ENCODE assay signal across 1 cellular context in genomic region chr17:62652251-62653001, GRCh38.
TF ChIP-seq lines count a peak whose summit lies in the region.

No MANE protein-coding gene starts in this region.

TF ChIP-seq in GM12878, 131 proteins besides CTCF, POLR2A, EP300 and RAD21 (continued from another document and continues in another):
- TF ChIP-seq, protein P1, sequence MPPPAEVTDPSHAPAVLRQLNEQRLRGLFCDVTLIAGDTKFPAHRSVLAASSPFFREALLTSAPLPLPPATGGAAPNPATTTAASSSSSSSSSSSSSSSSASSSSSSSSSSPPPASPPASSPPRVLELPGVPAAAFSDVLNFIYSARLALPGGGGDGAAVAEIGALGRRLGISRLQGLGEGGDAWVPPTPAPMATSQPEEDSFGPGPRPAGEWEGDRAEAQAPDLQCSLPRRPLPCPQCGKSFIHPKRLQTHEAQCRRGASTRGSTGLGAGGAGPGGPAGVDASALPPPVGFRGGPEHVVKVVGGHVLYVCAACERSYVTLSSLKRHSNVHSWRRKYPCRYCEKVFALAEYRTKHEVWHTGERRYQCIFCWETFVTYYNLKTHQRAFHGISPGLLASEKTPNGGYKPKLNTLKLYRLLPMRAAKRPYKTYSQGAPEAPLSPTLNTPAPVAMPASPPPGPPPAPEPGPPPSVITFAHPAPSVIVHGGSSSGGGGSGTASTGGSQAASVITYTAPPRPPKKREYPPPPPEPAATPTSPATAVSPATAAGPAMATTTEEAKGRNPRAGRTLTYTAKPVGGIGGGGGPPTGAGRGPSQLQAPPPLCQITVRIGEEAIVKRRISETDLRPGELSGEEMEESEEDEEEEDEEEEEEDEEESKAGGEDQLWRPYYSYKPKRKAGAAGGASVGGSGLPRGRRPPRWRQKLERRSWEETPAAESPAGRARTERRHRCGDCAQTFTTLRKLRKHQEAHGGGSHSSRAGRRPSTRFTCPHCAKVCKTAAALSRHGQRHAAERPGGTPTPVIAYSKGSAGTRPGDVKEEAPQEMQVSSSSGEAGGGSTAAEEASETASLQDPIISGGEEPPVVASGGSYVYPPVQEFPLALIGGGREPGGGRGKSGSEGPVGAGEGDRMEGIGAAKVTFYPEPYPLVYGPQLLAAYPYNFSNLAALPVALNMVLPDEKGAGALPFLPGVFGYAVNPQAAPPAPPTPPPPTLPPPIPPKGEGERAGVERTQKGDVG (CRISPR knock-in tag; IDR thresholded peaks at IDR 0.05), result no peak
- TF ChIP-seq E2F8 (IDR thresholded peaks at IDR 0.05; ENCODE audit: low read depth, partially characterized antibody) (no peak), ESRRA (IDR thresholded peaks at IDR 0.05; ENCODE audit: low read length) (no peak), SIN3A (IDR thresholded peaks at IDR 0.05; ENCODE audit: low read depth, low read length) (no peak), SP1 (IDR thresholded peaks at IDR 0.05; ENCODE audit: low read depth, low read length) (no peak), EED (IDR thresholded peaks at IDR 0.05; ENCODE audit: low read depth) (peak; percentile 75), FOXK2 (IDR thresholded peaks at IDR 0.05) (no peak), CHD4 (IDR thresholded peaks at IDR 0.05) (no peak), NKRF (conservative IDR thresholded peaks at IDR 0.05) (no peak), RCOR1 (conservative IDR thresholded peaks at IDR 0.05; ENCODE audit: low read depth, low read length) (no peak), IRF4 (IDR thresholded peaks at IDR 0.05; ENCODE audit: low read depth, low read length) (no peak), HCFC1 (IDR thresholded peaks at IDR 0.05; ENCODE audit: low read length) (no peak), CBFB (IDR thresholded peaks at IDR 0.05; ENCODE audit: low read depth) (no peak), RAD51 (IDR thresholded peaks at IDR 0.05) (no peak), NBN (IDR thresholded peaks at IDR 0.05) (no peak), YY1 (IDR thresholded peaks at IDR 0.05; ENCODE audit: low read depth, low read length) (no peak), FOXM1 (IDR thresholded peaks at IDR 0.05; ENCODE audit: low read depth, low read length) (no peak), ELK1 (IDR thresholded peaks at IDR 0.05; ENCODE audit: low read depth, low read length) (no peak), YBX1 (IDR thresholded peaks at IDR 0.05) (no peak), MXI1 (IDR thresholded peaks at IDR 0.05; ENCODE audit: low read depth, low read length) (no peak), MEF2B (IDR thresholded peaks at IDR 0.05; ENCODE audit: partially characterized antibody, poor library complexity, severe bottlenecking) (no peak), ZZZ3 (IDR thresholded peaks at IDR 0.05; ENCODE audit: control insufficient read depth, insufficient read length, low read depth) (no peak), ZNF24 (IDR thresholded peaks at IDR 0.05) (no peak), PAX8 (IDR thresholded peaks at IDR 0.05) (no peak), ZNF622 (IDR thresholded peaks at IDR 0.05) (no peak), MTA3 (IDR thresholded peaks at IDR 0.05; ENCODE audit: borderline replicate concordance, low read length) (no peak), MEF2A (IDR thresholded peaks at IDR 0.05; ENCODE audit: insufficient read depth, low read depth, low read length) (no peak), ZNF592 (IDR thresholded peaks at IDR 0.05) (no peak), JUNB (IDR thresholded peaks at IDR 0.05) (no peak), TCF7 (IDR thresholded peaks at IDR 0.05; ENCODE audit: borderline replicate concordance) (no peak), HDAC2 (IDR thresholded peaks at IDR 0.05) (no peak), SIX5 (IDR thresholded peaks at IDR 0.05; ENCODE audit: low read depth, low read length, severe bottlenecking) (no peak), ETV6 (conservative IDR thresholded peaks at IDR 0.05 in 1 of 2, IDR thresholded peaks at IDR 0.05 in 1 of 2; ENCODE audit: borderline replicate concordance in 1 of 2, low read depth in 1 of 2) (no peak), SUZ12 (IDR thresholded peaks at IDR 0.05; ENCODE audit: unreplicated experiment) (no peak), SPI1 (IDR thresholded peaks at IDR 0.05; ENCODE audit: borderline replicate concordance, insufficient read depth, low read depth, low read length) (peak; percentile 61; the same call in 1 of the 2 replicates)
- TF ChIP-seq, protein P2, sequence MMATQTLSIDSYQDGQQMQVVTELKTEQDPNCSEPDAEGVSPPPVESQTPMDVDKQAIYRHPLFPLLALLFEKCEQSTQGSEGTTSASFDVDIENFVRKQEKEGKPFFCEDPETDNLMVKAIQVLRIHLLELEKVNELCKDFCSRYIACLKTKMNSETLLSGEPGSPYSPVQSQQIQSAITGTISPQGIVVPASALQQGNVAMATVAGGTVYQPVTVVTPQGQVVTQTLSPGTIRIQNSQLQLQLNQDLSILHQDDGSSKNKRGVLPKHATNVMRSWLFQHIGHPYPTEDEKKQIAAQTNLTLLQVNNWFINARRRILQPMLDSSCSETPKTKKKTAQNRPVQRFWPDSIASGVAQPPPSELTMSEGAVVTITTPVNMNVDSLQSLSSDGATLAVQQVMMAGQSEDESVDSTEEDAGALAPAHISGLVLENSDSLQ (IDR thresholded peaks at IDR 0.05), result no peak
- TF ChIP-seq, protein P3, sequence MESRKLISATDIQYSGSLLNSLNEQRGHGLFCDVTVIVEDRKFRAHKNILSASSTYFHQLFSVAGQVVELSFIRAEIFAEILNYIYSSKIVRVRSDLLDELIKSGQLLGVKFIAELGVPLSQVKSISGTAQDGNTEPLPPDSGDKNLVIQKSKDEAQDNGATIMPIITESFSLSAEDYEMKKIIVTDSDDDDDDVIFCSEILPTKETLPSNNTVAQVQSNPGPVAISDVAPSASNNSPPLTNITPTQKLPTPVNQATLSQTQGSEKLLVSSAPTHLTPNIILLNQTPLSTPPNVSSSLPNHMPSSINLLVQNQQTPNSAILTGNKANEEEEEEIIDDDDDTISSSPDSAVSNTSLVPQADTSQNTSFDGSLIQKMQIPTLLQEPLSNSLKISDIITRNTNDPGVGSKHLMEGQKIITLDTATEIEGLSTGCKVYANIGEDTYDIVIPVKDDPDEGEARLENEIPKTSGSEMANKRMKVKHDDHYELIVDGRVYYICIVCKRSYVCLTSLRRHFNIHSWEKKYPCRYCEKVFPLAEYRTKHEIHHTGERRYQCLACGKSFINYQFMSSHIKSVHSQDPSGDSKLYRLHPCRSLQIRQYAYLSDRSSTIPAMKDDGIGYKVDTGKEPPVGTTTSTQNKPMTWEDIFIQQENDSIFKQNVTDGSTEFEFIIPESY (IDR thresholded peaks at IDR 0.05), result no peak
- TF ChIP-seq, protein P4, sequence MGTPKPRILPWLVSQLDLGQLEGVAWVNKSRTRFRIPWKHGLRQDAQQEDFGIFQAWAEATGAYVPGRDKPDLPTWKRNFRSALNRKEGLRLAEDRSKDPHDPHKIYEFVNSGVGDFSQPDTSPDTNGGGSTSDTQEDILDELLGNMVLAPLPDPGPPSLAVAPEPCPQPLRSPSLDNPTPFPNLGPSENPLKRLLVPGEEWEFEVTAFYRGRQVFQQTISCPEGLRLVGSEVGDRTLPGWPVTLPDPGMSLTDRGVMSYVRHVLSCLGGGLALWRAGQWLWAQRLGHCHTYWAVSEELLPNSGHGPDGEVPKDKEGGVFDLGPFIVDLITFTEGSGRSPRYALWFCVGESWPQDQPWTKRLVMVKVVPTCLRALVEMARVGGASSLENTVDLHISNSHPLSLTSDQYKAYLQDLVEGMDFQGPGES (IDR thresholded peaks at IDR 0.05), result no peak
- TF ChIP-seq, protein P5, sequence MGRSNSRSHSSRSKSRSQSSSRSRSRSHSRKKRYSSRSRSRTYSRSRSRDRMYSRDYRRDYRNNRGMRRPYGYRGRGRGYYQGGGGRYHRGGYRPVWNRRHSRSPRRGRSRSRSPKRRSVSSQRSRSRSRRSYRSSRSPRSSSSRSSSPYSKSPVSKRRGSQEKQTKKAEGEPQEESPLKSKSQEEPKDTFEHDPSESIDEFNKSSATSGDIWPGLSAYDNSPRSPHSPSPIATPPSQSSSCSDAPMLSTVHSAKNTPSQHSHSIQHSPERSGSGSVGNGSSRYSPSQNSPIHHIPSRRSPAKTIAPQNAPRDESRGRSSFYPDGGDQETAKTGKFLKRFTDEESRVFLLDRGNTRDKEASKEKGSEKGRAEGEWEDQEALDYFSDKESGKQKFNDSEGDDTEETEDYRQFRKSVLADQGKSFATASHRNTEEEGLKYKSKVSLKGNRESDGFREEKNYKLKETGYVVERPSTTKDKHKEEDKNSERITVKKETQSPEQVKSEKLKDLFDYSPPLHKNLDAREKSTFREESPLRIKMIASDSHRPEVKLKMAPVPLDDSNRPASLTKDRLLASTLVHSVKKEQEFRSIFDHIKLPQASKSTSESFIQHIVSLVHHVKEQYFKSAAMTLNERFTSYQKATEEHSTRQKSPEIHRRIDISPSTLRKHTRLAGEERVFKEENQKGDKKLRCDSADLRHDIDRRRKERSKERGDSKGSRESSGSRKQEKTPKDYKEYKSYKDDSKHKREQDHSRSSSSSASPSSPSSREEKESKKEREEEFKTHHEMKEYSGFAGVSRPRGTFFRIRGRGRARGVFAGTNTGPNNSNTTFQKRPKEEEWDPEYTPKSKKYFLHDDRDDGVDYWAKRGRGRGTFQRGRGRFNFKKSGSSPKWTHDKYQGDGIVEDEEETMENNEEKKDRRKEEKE (IDR thresholded peaks at IDR 0.05), result no peak
- TF ChIP-seq, protein P6, sequence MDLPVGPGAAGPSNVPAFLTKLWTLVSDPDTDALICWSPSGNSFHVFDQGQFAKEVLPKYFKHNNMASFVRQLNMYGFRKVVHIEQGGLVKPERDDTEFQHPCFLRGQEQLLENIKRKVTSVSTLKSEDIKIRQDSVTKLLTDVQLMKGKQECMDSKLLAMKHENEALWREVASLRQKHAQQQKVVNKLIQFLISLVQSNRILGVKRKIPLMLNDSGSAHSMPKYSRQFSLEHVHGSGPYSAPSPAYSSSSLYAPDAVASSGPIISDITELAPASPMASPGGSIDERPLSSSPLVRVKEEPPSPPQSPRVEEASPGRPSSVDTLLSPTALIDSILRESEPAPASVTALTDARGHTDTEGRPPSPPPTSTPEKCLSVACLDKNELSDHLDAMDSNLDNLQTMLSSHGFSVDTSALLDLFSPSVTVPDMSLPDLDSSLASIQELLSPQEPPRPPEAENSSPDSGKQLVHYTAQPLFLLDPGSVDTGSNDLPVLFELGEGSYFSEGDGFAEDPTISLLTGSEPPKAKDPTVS (IDR thresholded peaks at IDR 0.05; ENCODE audit: low read depth, low read length), result no peak
